Comparison of ENCODE assay signal across 12 cellular contexts in the genomic region with DNA sequence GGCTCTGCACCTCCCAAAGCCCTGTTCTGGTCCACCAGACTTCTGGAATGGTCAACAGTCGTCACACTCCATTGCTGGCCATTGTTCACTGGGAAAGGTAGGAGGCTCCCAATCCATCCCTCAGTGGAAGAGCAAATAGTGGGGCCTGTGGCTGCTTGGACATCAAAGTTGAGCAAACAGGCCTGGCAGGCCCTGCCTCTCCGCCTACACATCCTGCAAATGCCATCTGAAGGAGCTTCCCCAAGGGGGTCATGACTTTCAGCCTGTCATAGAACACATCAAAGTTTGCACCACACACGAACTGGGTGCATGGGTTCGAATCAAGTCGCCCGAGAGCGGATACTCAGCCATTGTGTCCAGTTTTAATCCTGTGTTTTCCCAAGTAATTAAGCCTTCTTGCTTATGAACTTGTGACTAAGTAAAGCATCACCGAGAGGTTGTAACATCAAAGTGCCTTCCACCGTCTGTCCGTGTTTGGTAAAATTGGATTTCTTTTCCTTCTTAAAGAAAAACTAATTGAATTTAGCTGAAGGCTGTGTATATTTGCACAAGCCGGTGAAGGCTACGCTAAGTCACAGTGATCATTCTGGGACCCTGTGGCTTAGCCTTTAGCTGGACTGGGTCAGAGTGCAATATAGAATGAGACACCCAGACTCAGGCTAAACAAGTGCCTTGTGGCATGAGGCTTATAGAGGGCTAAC. TPM values are rescaled to one million over a fixed set of nuclear protein-coding genes. Genes with fewer than 3 reads are reported as not detected.
DNase-seq lines count a peak whose midpoint lies in the region; ATAC-seq and TF ChIP-seq lines count a peak whose summit lies in the region.
"Had no signal": no experiment of that assay in that cellular context is flagged by ENCODE, and none has a peak within 500 bp of the region (broad histone marks: within the 10 kb centered on the region; RNA-seq: fewer than 3 reads in every experiment).

No MANE protein-coding gene starts in this region.

- CTCF ChIA-PET in Caco-2 (lab: Charles Lee), result interaction anchor here (0.8 to 2.4 kb wide), 10 partner anchors 9 to 82 kb away, joined by 3 to 20 read pairs (median 4); a partner anchor contains a TSS
- CTCF ChIA-PET in WTC11 (lab: Charles Lee), result interaction anchor here (1.5 to 3.0 kb wide), 2 partner anchors 16 to 36 kb away, joined by 5 to 10 read pairs; a partner anchor contains a TSS

- no TSS peak for BruUV-seq in Caco-2 (replicated peaks; lab: Mats Ljungman, UMichigan)

- POLR2A ChIA-PET in Caco-2 (lab: Charles Lee), result interaction anchor here (1.0 kb wide), 1 partner anchor 32 kb away, joined by 3 read pairs; no protein-coding TSS in a partner anchor
- POLR2A ChIA-PET in WTC11 (lab: Charles Lee), result no interaction called here

- no peak overlapping the region for H3K4me3 ChIP-seq in Caco-2 (ENCODE audit: low read depth, low read length)
- H3K4me3 ChIP-seq: A549 had no signal

- intact Hi-C loops in Caco-2 (cut with micrococcal nuclease; ENCODE audit: unreplicated experiment), result loop anchor here (1.0 kb wide), 2 partner anchors 16 to 44 kb away; no protein-coding TSS in a partner anchor

- no peak for ATAC-seq in WTC11
- ATAC-seq: A549 had no signal

- peaks cover 23% of the 10 kb centered on the region for H3K4me1 ChIP-seq in Caco-2
- H3K4me1 ChIP-seq: A549 had no signal

- H3K4me3 Mint-ChIP-seq in Caco-2 (ENCODE audit: unreplicated experiment) (no peak overlapping the region), WTC11 (no peak overlapping the region)
- H3K4me3 Mint-ChIP-seq: CD4-positive, CD25-positive, alpha-beta regulatory T cell; HFFc6 had no signal

- H3K27ac Mint-ChIP-seq in Caco-2 (ENCODE audit: unreplicated experiment) (peak overlapping the region; percentile 56), WTC11 (no peak overlapping the region; the same call in 1 of the 2 replicates)
- H3K27ac Mint-ChIP-seq: CD4-positive, CD25-positive, alpha-beta regulatory T cell; HFFc6 had no signal

- H3K27me3 Mint-ChIP-seq in Caco-2 (ENCODE audit: insufficient read depth, unreplicated experiment) (no peaks in the 10 kb centered on the region), WTC11 (ENCODE audit: low read depth) (no peaks in the 10 kb centered on the region)
- H3K27me3 Mint-ChIP-seq: CD4-positive, CD25-positive, alpha-beta regulatory T cell had no signal

- H3K9me3 ChIP-seq in Caco-2, result no peaks in the 10 kb centered on the region
- H3K9me3 ChIP-seq: A549 had no signal

- H3K9me3 Mint-ChIP-seq in Caco-2 (ENCODE audit: unreplicated experiment) (no peaks in the 10 kb centered on the region), WTC11 (no peaks in the 10 kb centered on the region)
- H3K9me3 Mint-ChIP-seq: CD4-positive, CD25-positive, alpha-beta regulatory T cell; HFFc6 had no signal

- H3K4me1 Mint-ChIP-seq in Caco-2 (ENCODE audit: low read depth, unreplicated experiment) (peaks cover 9% of the 10 kb centered on the region), WTC11 (peaks cover 7% of the 10 kb centered on the region; the same call in 1 of the 2 replicates)

- TF ChIP-seq CTCF in Caco-2 (IDR thresholded peaks at IDR 0.05; ENCODE audit: insufficient read depth in 1 of 2, low read depth in 1 of 2, low read length in 1 of 2, severe bottlenecking in 1 of 2, unreplicated experiment in 1 of 2), result no peak
- no peak for TF ChIP-seq CTCF in WTC11 (IDR thresholded peaks at IDR 0.05)

- H3K27me3 ChIP-seq in Caco-2 (replicated peaks; ENCODE audit: control insufficient read depth, insufficient read depth, low read length), result no peaks in the 10 kb centered on the region

- DNase-seq in Caco-2, result peak; percentile 87 to 90
- DNase-seq in NCI-H510A treated with DMSO at 0.1 percent for 48 hours (lab: John Stamatoyannopoulos, UW), result peak; percentile 61
- no peak for DNase-seq in WTC11 (ENCODE audit: low spot score)
- DNase-seq in renal cortical epithelial cell (ENCODE audit: low read depth), result peak; percentile 80
- DNase-seq in T-helper 1 cell, result no peak
- no peak for DNase-seq in NCI-H526 treated with DMSO at 0.1 percent for 48 hours (lab: John Stamatoyannopoulos, UW)
- DNase-seq in globus pallidus (ENCODE audit: low spot score), result no peak
- DNase-seq: CD4-positive, CD25-positive, alpha-beta regulatory T cell; HFFc6; KG1; NCI-H1048 had no signal

- no peaks in the 10 kb centered on the region for H3K36me3 ChIP-seq in Caco-2 (ENCODE audit: control insufficient read depth, insufficient read depth, low read length)

- H3K36me3 Mint-ChIP-seq in Caco-2 (ENCODE audit: insufficient read depth, unreplicated experiment) (peaks cover 14% of the 10 kb centered on the region), WTC11 (no peaks in the 10 kb centered on the region)

TF ChIP-seq in WTC11, 78 proteins besides CTCF, POLR2A, EP300 and RAD21:
- TF ChIP-seq GABPB1 (CRISPR knock-in tag; IDR thresholded peaks at IDR 0.05) (peak; percentile 45; the same call in 1 of the 2 replicates), CBFB (CRISPR knock-in tag; IDR thresholded peaks at IDR 0.05; ENCODE audit: low read depth) (no peak)

RNA-seq across cellular contexts. Expression of a gene that starts 36.1 kb away (rescaled TPM):
- total RNA-seq in Caco-2 (2022) (40.6 and 46.3 TPM in 2 replicates), WTC11 (2021) (24.9 to 28.3 TPM (median 26.8 TPM) in 3 replicates), renal cortical epithelial cell (51.7 and 52.4 TPM in 2 replicates)

Comparison
In these comparisons a context has a peak if more than half of its experiments do, and no peak if none do; other contexts are left out.
1. DNase-seq: peak in Caco-2 (2 of 2), NCI-H510A treated with DMSO at 0.1 percent for 48 hours (single experiment) and renal cortical epithelial cell (single experiment); none in WTC11 (single experiment), T-helper 1 cell (0 of 5), NCI-H526 treated with DMSO at 0.1 percent for 48 hours (single experiment) and globus pallidus (single experiment).